14 cellular contexts compared by ENCODE assay signal in genomic region chr21:39136711-39137110, GRCh38. TPM values are rescaled to one million over a fixed set of nuclear protein-coding genes. Genes with fewer than 3 reads are reported as not detected.
A peak's percentile ranks its signal among the peaks of the same experiment; 100 is the strongest.
DNase-seq lines count a peak whose midpoint lies in the region; ATAC-seq and TF ChIP-seq lines count a peak whose summit lies in the region.
"Had no signal": no experiment of that assay in that cellular context is flagged by ENCODE, and none has a peak within 500 bp of the region (broad histone marks: within the 10 kb centered on the region; RNA-seq: fewer than 3 reads in every experiment).

No MANE protein-coding gene starts in this region.

- H3K27ac Mint-ChIP-seq in activated CD8-positive, alpha-beta memory T cell treated with anti-CD3 and anti-CD28 coated beads, Interleukin-2, amount 10 ng/mL, durations not matched to agents 7 days and 5 days = no peak overlapping the region
- no peak overlapping the region for H3K27ac Mint-ChIP-seq in stimulated activated effector memory CD8-positive, alpha-beta T cell treated with anti-CD3 and anti-CD28 coated beads, Interleukin-12 subunit alpha, Interleukin-12 subunit beta, amount 100 ng/mL, for 72 hours
- H3K27ac Mint-ChIP-seq: activated T-helper 2 cell treated with anti-CD3 and anti-CD28 coated beads, Interferon-gamma antibody, Interleukin-2, Interleukin-4, amounts not matched to agents 10 μg/mL and 5 μg/mL and 100 μg/mL, durations not matched to agents 14 hours and 24 hours and 36 hours; CD4-positive, alpha-beta memory T cell; progenitor cell of endocrine pancreas had no signal

- no peaks in the 10 kb centered on the region for H3K4me1 Mint-ChIP-seq in activated CD8-positive, alpha-beta memory T cell treated with anti-CD3 and anti-CD28 coated beads, Interleukin-2, amount 10 ng/mL, durations not matched to agents 7 days and 5 days
- H3K4me1 Mint-ChIP-seq in stimulated activated effector memory CD8-positive, alpha-beta T cell treated with anti-CD3 and anti-CD28 coated beads, Interleukin-12 subunit alpha, Interleukin-12 subunit beta, amount 100 ng/mL, for 72 hours = no peaks in the 10 kb centered on the region
- H3K4me1 Mint-ChIP-seq: CD4-positive, alpha-beta memory T cell had no signal

- H3K9ac ChIP-seq in SK-N-MC (ENCODE audit: insufficient read length) = no peak overlapping the region

- H3K4me3 ChIP-seq in SK-N-MC (no peak overlapping the region), fibroblast of mammary gland (ENCODE audit: control insufficient read depth, low read depth, low read length) (no peak overlapping the region), HAP-1 (no peak overlapping the region)

- H3K4me3 Mint-ChIP-seq in activated CD8-positive, alpha-beta memory T cell treated with anti-CD3 and anti-CD28 coated beads, Interleukin-2, amount 10 ng/mL, durations not matched to agents 7 days and 5 days = no peak overlapping the region
- no peak overlapping the region for H3K4me3 Mint-ChIP-seq in stimulated activated effector memory CD8-positive, alpha-beta T cell treated with anti-CD3 and anti-CD28 coated beads, Interleukin-12 subunit alpha, Interleukin-12 subunit beta, amount 100 ng/mL, for 72 hours
- H3K4me3 Mint-ChIP-seq: CD4-positive, alpha-beta memory T cell had no signal

- DNase-seq in activated CD8-positive, alpha-beta memory T cell treated with anti-CD3 and anti-CD28 coated beads, Interleukin-2, amount 10 ng/mL, durations not matched to agents 7 days and 5 days = peak; percentile 29
- no peak for DNase-seq in activated CD8-positive, alpha-beta memory T cell treated with anti-CD3 and anti-CD28 coated beads, Interleukin-2, amount 50 U/mL, for 48 hours
- DNase-seq in SK-N-MC (ENCODE audit: low read depth, low spot score) = no peak
- peak; percentile 34 for DNase-seq in fibroblast of mammary gland (ENCODE audit: low read depth)
- DNase-seq in stimulated activated effector memory CD8-positive, alpha-beta T cell treated with anti-CD3 and anti-CD28 coated beads, Interleukin-12 subunit alpha, Interleukin-12 subunit beta, amount 100 ng/mL, for 72 hours (ENCODE audit: low spot score in 2 of 2) = no peak
- no peak for DNase-seq in GOT3 (lab: John Stamatoyannopoulos, UW)
- no peak for DNase-seq in HAP-1 (ENCODE audit: low spot score in 2 of 2)
- DNase-seq in amniotic stem cell (lab: John Stamatoyannopoulos, UW) = no peak
- DNase-seq: 8988T; CD4-positive, alpha-beta memory T cell; hippocampal formation; left cardiac atrium had no signal

- CTCF ChIA-PET in activated CD8-positive, alpha-beta memory T cell treated with anti-CD3 and anti-CD28 coated beads, Interleukin-2, amount 10 ng/mL, durations not matched to agents 7 days and 5 days (lab: Charles Lee) = interaction anchor here (2.9 kb wide), 1 partner anchor 405 kb away, joined by 8 read pairs; no protein-coding TSS in a partner anchor

- H3K27me3 Mint-ChIP-seq in activated CD8-positive, alpha-beta memory T cell treated with anti-CD3 and anti-CD28 coated beads, Interleukin-2, amount 10 ng/mL, durations not matched to agents 7 days and 5 days = peaks cover 5% of the 10 kb centered on the region

- no peak for ATAC-seq in activated CD8-positive, alpha-beta memory T cell treated with anti-CD3 and anti-CD28 coated beads, Interleukin-2, amount 10 ng/mL, durations not matched to agents 7 days and 5 days
- peak; percentile 49 for ATAC-seq in stimulated activated effector memory CD8-positive, alpha-beta T cell treated with anti-CD3 and anti-CD28 coated beads, Interleukin-12 subunit alpha, Interleukin-12 subunit beta, amount 100 ng/mL, for 72 hours

- no peaks in the 10 kb centered on the region for H3K36me3 ChIP-seq in SK-N-MC (ENCODE audit: insufficient read depth, low read length)
- no peaks in the 10 kb centered on the region for H3K36me3 ChIP-seq in HAP-1 (replicated peaks)

- no peaks in the 10 kb centered on the region for H3K36me3 Mint-ChIP-seq in activated CD8-positive, alpha-beta memory T cell treated with anti-CD3 and anti-CD28 coated beads, Interleukin-2, amount 10 ng/mL, durations not matched to agents 7 days and 5 days
- H3K36me3 Mint-ChIP-seq in stimulated activated effector memory CD8-positive, alpha-beta T cell treated with anti-CD3 and anti-CD28 coated beads, Interleukin-12 subunit alpha, Interleukin-12 subunit beta, amount 100 ng/mL, for 72 hours = no peaks in the 10 kb centered on the region
- H3K36me3 Mint-ChIP-seq: CD4-positive, alpha-beta memory T cell had no signal

- H3K9me3 Mint-ChIP-seq in activated CD8-positive, alpha-beta memory T cell treated with anti-CD3 and anti-CD28 coated beads, Interleukin-2, amount 10 ng/mL, durations not matched to agents 7 days and 5 days (ENCODE audit: low read depth) = peaks cover 2% of the 10 kb centered on the region
- H3K9me3 Mint-ChIP-seq in stimulated activated effector memory CD8-positive, alpha-beta T cell treated with anti-CD3 and anti-CD28 coated beads, Interleukin-12 subunit alpha, Interleukin-12 subunit beta, amount 100 ng/mL, for 72 hours = no peaks in the 10 kb centered on the region
- H3K9me3 Mint-ChIP-seq: activated T-helper 2 cell treated with anti-CD3 and anti-CD28 coated beads, Interferon-gamma antibody, Interleukin-2, Interleukin-4, amounts not matched to agents 10 μg/mL and 5 μg/mL and 100 μg/mL, durations not matched to agents 14 hours and 24 hours and 36 hours had no signal

- H3K27ac ChIP-seq in SK-N-MC = peak overlapping the region; percentile 48; the same call in 1 of the 2 replicates

- TF ChIP-seq CTCF in fibroblast of mammary gland (conservative IDR thresholded peaks at IDR 0.05; ENCODE audit: control insufficient read depth, insufficient read depth, low read depth, low read length) = no peak

- H3K9me3 ChIP-seq in SK-N-MC (ENCODE audit: low read depth, low read length) (no peaks in the 10 kb centered on the region), HAP-1 (no peaks in the 10 kb centered on the region)

- no peaks in the 10 kb centered on the region for H3K27me3 ChIP-seq in HAP-1 (ENCODE audit: low read depth)

- in situ Hi-C loops in HAP-1 (cut with MboI; ENCODE audit: low sequenced_read_pairs) = loop anchor here (25.0 kb wide), 2 partner anchors 924 to 1424 kb away; no protein-coding TSS in a partner anchor

- no peaks in the 10 kb centered on the region for H3K4me1 ChIP-seq in HAP-1

RNA-seq across cellular contexts. Expression of gene PSMG1, which starts 46.5 kb away (rescaled TPM):
- 10 to 100 TPM; 62.9 to 88.1 TPM for total RNA-seq in activated CD8-positive, alpha-beta memory T cell treated with anti-CD3 and anti-CD28 coated beads, Interleukin-2, amount 10 ng/mL, durations not matched to agents 7 days and 5 days

Comparison
In these comparisons a context has a peak if more than half of its experiments do, and no peak if none do; other contexts are left out.
1. DNase-seq: peak in activated CD8-positive, alpha-beta memory T cell treated with anti-CD3 and anti-CD28 coated beads, Interleukin-2, amount 10 ng/mL, durations not matched to agents 7 days and 5 days (single experiment) and fibroblast of mammary gland (single experiment); none in activated CD8-positive, alpha-beta memory T cell treated with anti-CD3 and anti-CD28 coated beads, Interleukin-2, amount 50 U/mL, for 48 hours (single experiment), SK-N-MC (single experiment), stimulated activated effector memory CD8-positive, alpha-beta T cell treated with anti-CD3 and anti-CD28 coated beads, Interleukin-12 subunit alpha, Interleukin-12 subunit beta, amount 100 ng/mL, for 72 hours (0 of 2), GOT3 (single experiment), HAP-1 (0 of 2) and amniotic stem cell (single experiment).